1 cellular context compared by ENCODE assay signal in genomic region chr5:15637345-15637744, GRCh38.
TF ChIP-seq lines count a peak whose summit lies in the region.

No MANE protein-coding gene starts in this region.

TF ChIP-seq in neural cell, 6 proteins besides CTCF, POLR2A, EP300 and RAD21 (continued from another document):
- no peak for TF ChIP-seq REST (IDR thresholded peaks at IDR 0.05; ENCODE audit: borderline replicate concordance)
